In the genomic region with DNA sequence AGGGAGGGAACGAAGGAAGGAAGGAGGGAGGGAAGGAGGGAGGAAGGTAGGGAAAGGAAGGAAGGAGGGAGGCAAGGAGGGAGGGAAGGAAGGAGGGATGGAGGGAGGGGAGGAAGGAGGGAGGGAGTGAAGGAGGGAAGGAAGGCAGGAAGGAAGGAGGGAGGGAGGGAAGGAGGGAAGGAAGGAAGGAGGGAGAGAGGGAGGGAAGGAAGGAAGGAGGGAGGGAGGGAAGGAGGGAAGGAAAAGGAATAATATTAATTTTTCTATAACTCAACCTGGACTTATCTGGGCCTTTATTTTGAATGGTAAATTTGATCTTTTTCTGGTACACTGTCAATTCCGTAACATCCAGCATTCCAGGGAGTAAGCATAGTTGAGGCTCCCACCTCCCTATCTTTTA, we compare ENCODE assay signal across 2 cellular contexts.
TF ChIP-seq lines count a peak whose summit lies in the region.

No MANE protein-coding gene starts in this region.

TF ChIP-seq in HepG2, 621 proteins besides CTCF, POLR2A, EP300 and RAD21:
- TF ChIP-seq ZC3H13 (CRISPR knock-in tag; IDR thresholded peaks at IDR 0.05) = no peak
- no peak for TF ChIP-seq PTBP1 (IDR thresholded peaks at IDR 0.05; ENCODE audit: low read depth, low read length, poor library complexity, severe bottlenecking)
- TF ChIP-seq FIP1L1 (IDR thresholded peaks at IDR 0.05; ENCODE audit: borderline replicate concordance, insufficient read depth, low read depth, low read length) = no peak
- TF ChIP-seq PCBP1 (IDR thresholded peaks at IDR 0.05; ENCODE audit: borderline replicate concordance, low read depth, low read length) = peak; percentile 65; the same call in 1 of the 2 replicates
- TF ChIP-seq ZNF564 (CRISPR knock-in tag; IDR thresholded peaks at IDR 0.05) = no peak
- TF ChIP-seq, protein P1, sequence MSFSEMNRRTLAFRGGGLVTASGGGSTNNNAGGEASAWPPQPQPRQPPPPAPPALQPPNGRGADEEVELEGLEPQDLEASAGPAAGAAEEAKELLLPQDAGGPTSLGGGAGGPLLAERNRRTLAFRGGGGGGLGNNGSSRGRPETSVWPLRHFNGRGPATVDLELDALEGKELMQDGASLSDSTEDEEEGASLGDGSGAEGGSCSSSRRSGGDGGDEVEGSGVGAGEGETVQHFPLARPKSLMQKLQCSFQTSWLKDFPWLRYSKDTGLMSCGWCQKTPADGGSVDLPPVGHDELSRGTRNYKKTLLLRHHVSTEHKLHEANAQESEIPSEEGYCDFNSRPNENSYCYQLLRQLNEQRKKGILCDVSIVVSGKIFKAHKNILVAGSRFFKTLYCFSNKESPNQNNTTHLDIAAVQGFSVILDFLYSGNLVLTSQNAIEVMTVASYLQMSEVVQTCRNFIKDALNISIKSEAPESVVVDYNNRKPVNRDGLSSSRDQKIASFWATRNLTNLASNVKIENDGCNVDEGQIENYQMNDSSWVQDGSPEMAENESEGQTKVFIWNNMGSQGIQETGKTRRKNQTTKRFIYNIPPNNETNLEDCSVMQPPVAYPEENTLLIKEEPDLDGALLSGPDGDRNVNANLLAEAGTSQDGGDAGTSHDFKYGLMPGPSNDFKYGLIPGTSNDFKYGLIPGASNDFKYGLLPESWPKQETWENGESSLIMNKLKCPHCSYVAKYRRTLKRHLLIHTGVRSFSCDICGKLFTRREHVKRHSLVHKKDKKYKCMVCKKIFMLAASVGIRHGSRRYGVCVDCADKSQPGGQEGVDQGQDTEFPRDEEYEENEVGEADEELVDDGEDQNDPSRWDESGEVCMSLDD (CRISPR knock-in tag; IDR thresholded peaks at IDR 0.05; ENCODE audit: borderline replicate concordance) = no peak
- TF ChIP-seq, protein P2, sequence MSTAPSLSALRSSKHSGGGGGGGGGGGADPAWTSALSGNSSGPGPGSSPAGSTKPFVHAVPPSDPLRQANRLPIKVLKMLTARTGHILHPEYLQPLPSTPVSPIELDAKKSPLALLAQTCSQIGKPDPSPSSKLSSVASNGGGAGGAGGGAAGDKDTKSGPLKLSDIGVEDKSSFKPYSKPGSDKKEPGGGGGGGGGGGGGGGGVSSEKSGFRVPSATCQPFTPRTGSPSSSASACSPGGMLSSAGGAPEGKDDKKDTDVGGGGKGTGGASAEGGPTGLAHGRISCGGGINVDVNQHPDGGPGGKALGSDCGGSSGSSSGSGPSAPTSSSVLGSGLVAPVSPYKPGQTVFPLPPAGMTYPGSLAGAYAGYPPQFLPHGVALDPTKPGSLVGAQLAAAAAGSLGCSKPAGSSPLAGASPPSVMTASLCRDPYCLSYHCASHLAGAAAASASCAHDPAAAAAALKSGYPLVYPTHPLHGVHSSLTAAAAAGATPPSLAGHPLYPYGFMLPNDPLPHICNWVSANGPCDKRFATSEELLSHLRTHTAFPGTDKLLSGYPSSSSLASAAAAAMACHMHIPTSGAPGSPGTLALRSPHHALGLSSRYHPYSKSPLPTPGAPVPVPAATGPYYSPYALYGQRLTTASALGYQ (CRISPR knock-in tag; IDR thresholded peaks at IDR 0.05) = no peak
- TF ChIP-seq MYC (CRISPR knock-in tag; IDR thresholded peaks at IDR 0.05; ENCODE audit: borderline replicate concordance) = no peak
- peak; percentile 80 for TF ChIP-seq PCBP2 (optimal IDR thresholded peaks at IDR 0.05; ENCODE audit: low read depth, low read length, poor library complexity, severe bottlenecking)
- no peak for TF ChIP-seq SMAD1 (CRISPR knock-in tag; IDR thresholded peaks at IDR 0.05; ENCODE audit: borderline replicate concordance, low read depth)
- TF ChIP-seq RFX5 (IDR thresholded peaks at IDR 0.05; ENCODE audit: low read depth, low read length) = no peak
- peak; percentile 91 for TF ChIP-seq HNRNPK (IDR thresholded peaks at IDR 0.05; ENCODE audit: low read depth, low read length, poor library complexity, severe bottlenecking)

TF ChIP-seq in H1, 55 proteins besides CTCF, POLR2A, EP300 and RAD21:
- TF ChIP-seq, protein P3, sequence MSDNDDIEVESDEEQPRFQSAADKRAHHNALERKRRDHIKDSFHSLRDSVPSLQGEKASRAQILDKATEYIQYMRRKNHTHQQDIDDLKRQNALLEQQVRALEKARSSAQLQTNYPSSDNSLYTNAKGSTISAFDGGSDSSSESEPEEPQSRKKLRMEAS (IDR thresholded peaks at IDR 0.05) = no peak
- TF ChIP-seq, protein P4, sequence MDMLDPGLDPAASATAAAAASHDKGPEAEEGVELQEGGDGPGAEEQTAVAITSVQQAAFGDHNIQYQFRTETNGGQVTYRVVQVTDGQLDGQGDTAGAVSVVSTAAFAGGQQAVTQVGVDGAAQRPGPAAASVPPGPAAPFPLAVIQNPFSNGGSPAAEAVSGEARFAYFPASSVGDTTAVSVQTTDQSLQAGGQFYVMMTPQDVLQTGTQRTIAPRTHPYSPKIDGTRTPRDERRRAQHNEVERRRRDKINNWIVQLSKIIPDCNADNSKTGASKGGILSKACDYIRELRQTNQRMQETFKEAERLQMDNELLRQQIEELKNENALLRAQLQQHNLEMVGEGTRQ (IDR thresholded peaks at IDR 0.05; ENCODE audit: low read length) = no peak
- no peak for TF ChIP-seq TCF12 (IDR thresholded peaks at IDR 0.05; ENCODE audit: low read depth, low read length)
- TF ChIP-seq SP1 (IDR thresholded peaks at IDR 0.05; ENCODE audit: low read depth, low read length) = no peak
- no peak for TF ChIP-seq RFX5 (IDR thresholded peaks at IDR 0.05; ENCODE audit: borderline replicate concordance, low read depth, low read length)
- no peak for TF ChIP-seq TAF7 (optimal IDR thresholded peaks at IDR 0.05; ENCODE audit: borderline replicate concordance, low read depth, low read length)
- TF ChIP-seq BCL11A (IDR thresholded peaks at IDR 0.05; ENCODE audit: low read depth in 2 of 2, low read length in 2 of 2) = no peak
- TF ChIP-seq SP4 (IDR thresholded peaks at IDR 0.05; ENCODE audit: low read length) = no peak
- no peak for TF ChIP-seq SIX5 (IDR thresholded peaks at IDR 0.05; ENCODE audit: low read depth, low read length)
- TF ChIP-seq PHF8 (conservative IDR thresholded peaks at IDR 0.05; ENCODE audit: low read depth, low read length) = no peak
- TF ChIP-seq NRF1 (IDR thresholded peaks at IDR 0.05; ENCODE audit: low read depth, low read length) = no peak
